In the genomic region with DNA sequence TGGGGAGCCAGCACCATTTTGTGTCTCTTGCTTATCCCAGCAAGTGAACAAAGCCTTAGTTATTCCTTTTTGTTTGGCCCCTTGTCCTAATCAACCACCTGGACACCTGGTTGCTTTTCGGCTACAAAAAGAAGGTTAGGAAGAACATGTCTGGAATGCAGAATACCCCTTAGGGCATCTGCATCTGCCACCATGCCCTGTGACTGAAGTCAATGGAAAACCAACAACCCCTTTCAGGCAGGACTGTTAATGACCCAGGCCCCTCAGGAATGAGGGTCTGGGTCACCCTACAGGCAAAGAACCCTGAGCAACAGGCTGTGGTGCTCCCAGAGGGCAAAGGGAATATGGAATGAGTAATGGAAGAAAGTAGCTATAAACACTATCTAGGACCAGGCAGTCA, we compare ENCODE assay signal across 30 cellular contexts.
"Had no signal": no experiment of that assay in that cellular context is flagged by ENCODE, and none has a peak within 500 bp of the region (broad histone marks: within the 10 kb centered on the region; RNA-seq: fewer than 3 reads in every experiment).

No MANE protein-coding gene starts in this region.

- H3K27me3 ChIP-seq: MG63, SJCRH30 had no signal

- H3K4me3 ChIP-seq: MG63, PC-9, SJCRH30, SK-N-MC had no signal

- H2AFZ ChIP-seq: PC-9 had no signal

- H3K36me3 ChIP-seq: MG63, SJCRH30, WERI-Rb-1 had no signal

- H3K9me3 ChIP-seq: MG63, SJCRH30 had no signal

- H3K4me1 ChIP-seq: SJCRH30 had no signal

- H3K27ac ChIP-seq: PC-9, SJCRH30, SK-N-MC, WERI-Rb-1 had no signal

- ATAC-seq: activated CD8-positive, alpha-beta memory T cell treated with anti-CD3 and anti-CD28 coated beads, Interleukin-2, amount 10 ng/mL, durations not matched to agents 7 days and 5 days; activated naive CD8-positive, alpha-beta T cell treated with anti-CD3 and anti-CD28 coated beads, Interleukin-2, amount 50 U/mL, for 24 hours had no signal

- DNase-seq: activated CD4-positive, alpha-beta memory T cell treated with anti-CD3 and anti-CD28 coated beads, Interleukin-2, amount 10 ng/mL, durations not matched to agents 7 days and 5 days; activated CD4-positive, alpha-beta T cell treated with anti-CD3 and anti-CD28 coated beads for 1 hour; activated CD4-positive, alpha-beta T cell treated with anti-CD3 and anti-CD28 coated beads for 48 hours; activated CD4-positive, CD25-positive, alpha-beta regulatory T cell; activated CD8-positive, alpha-beta memory T cell treated with anti-CD3 and anti-CD28 coated beads for 24 hours; activated CD8-positive, alpha-beta memory T cell treated with anti-CD3 and anti-CD28 coated beads, Interleukin-2, amount 10 ng/mL, durations not matched to agents 7 days and 5 days; activated CD8-positive, alpha-beta memory T cell treated with anti-CD3 and anti-CD28 coated beads, Interleukin-2, amount 50 U/mL, for 48 hours; activated effector memory CD4-positive, alpha-beta T cell treated with Interleukin-2 at 50 U/mL for 16 hours; activated naive CD4-positive, alpha-beta T cell treated with anti-CD3 and anti-CD28 coated beads, Interleukin-2, amount 10 ng/mL, durations not matched to agents 7 days and 5 days; activated naive CD8-positive, alpha-beta T cell treated with anti-CD3 and anti-CD28 coated beads, Interleukin-2, amount 50 U/mL, for 24 hours; activated T-cell treated with anti-CD3 and anti-CD28 coated beads, Interleukin-2, amount 50 U/mL, for 48 hours; anterior cingulate cortex; central memory CD4-positive, alpha-beta T cell; Kasumi-1; MG63; NCI-H1048; NCI-H1105 treated with DMSO at 0.1 percent for 48 hours; NCI-H1436 treated with DMSO at 0.1 percent for 48 hours; NCI-H1694 treated with DMSO at 0.1 percent for 48 hours; NCI-H2029; NCI-H345; NCI-H526; NCI-H748 treated with DMSO at 0.1 percent for 48 hours; NK-92 treated with Interleukin-12 subunit alpha and Interleukin-12 subunit beta, amount 100 ng/mL, for 24 hours; SHP77; SJCRH30; T1000; WERI-Rb-1 had no signal

- H3K4me2 ChIP-seq: PC-9 had no signal
